In the genomic region with DNA sequence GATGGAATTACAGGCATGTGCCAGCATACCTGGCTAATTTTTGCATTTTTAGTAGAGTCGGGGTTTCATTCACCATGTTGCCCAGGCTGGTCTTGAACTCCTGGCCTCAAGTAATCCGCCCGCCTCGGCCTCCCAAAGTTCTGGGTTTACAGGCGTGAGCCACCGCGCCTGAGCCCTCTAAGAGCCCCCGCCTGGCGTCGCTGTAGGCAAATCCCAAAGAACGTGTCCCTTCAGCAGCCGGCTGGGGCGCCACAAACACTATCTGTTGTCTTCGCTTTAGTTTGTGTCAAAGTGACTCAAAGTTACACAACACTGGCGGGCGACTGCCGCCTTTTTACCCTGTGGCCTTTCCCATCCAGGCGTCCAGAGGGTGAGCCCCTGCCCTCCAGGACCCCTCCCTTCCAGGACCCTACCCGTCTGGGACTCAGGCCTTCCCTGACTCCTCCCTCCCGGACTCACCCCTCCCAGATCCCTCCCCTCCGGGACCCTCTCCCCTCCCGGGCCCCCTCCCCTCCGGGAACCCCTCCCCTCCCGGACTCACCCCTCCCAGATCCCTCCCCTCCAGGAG, we compare ENCODE assay signal across 8 cellular contexts. TPM values are rescaled to one million over a fixed set of nuclear protein-coding genes. Genes with fewer than 3 reads are reported as not detected.
DNase-seq lines count a peak whose midpoint lies in the region; ATAC-seq and TF ChIP-seq lines count a peak whose summit lies in the region.

No MANE protein-coding gene starts in this region.

- H3K9me3 ChIP-seq in uterus, result no peaks in the 10 kb centered on the region

- peak overlapping the region; percentile 94 to 100 for H3K27ac ChIP-seq in uterus

- no peaks in the 10 kb centered on the region for H3K36me3 ChIP-seq in uterus

- intact Hi-C loops in uterus (cut with DNase I; ENCODE audit: low total_unique reads), result loop anchor here (5.0 kb wide), 1 partner anchor 75 kb away; no protein-coding TSS in a partner anchor

- no peaks in the 10 kb centered on the region for H3K27me3 ChIP-seq in uterus

- peak; percentile 13 to 54 for TF ChIP-seq POLR2A in uterus (IDR thresholded peaks at IDR 0.05)

- H3K4me3 ChIP-seq in uterus, result peak overlapping the region; percentile 57 to 96

- peaks cover 0 to 12% of the 10 kb centered on the region in 2 donors for H3K4me1 ChIP-seq in uterus

- peak; percentile 40 for ATAC-seq in HG02938 (IDR thresholded peaks at IDR 0.05; ENCODE audit: unreplicated experiment)

- peak; percentile 80 for DNase-seq in NCI-H1694 treated with DMSO at 0.1 percent for 48 hours (lab: John Stamatoyannopoulos, UW)
- peak; percentile 69 to 95 (median 80) for DNase-seq in T-helper 2 cell
- DNase-seq in anterior cingulate cortex (lab: John Stamatoyannopoulos, UW), result peak in 57 of 58 donors; percentile 9 to 92 (median 75)
- DNase-seq in hepatic stellate cell (ENCODE audit: low spot score), result peak; percentile 94
- DNase-seq in putamen (ENCODE audit: low spot score), result peak; percentile 82
- peak; percentile 89 to 92 for DNase-seq in uterus

- peak; percentile 94 for TF ChIP-seq CTCF in GM12872 (IDR thresholded peaks at IDR 0.05; ENCODE audit: insufficient read depth, low read depth, low read length)
- TF ChIP-seq CTCF in uterus (IDR thresholded peaks at IDR 0.05), result peak; percentile 82 to 96 (median 94)

RNA-seq across cellular contexts. Expression of a gene that starts 0.9 kb away (rescaled TPM):
- total RNA-seq in uterus, result 10 to 100 TPM; 42.9 to 82.7 (median 60.9) TPM

Comparison
In these comparisons a context has a peak if more than half of its experiments do, and no peak if none do; other contexts are left out.
1. Peak in every context shown above with its lines: DNase-seq, ATAC-seq, H3K4me3 ChIP-seq and H3K27ac ChIP-seq.